ENCODE assay signal across 11 cellular contexts in genomic region chr11:14015711-14016110, GRCh38. TPM values are rescaled to one million over a fixed set of nuclear protein-coding genes. Genes with fewer than 3 reads are reported as not detected.
DNase-seq lines count a peak whose midpoint lies in the region; ATAC-seq, FAIRE-seq and TF ChIP-seq lines count a peak whose summit lies in the region.
"Had no signal": no experiment of that assay in that cellular context is flagged by ENCODE, and none has a peak within 500 bp of the region (broad histone marks: within the 10 kb centered on the region; RNA-seq: fewer than 3 reads in every experiment).

No MANE protein-coding gene starts in this region.

- no peak overlapping the region for H2BK15ac ChIP-seq in mesenchymal stem cell (ENCODE audit: low read depth, poor library complexity, severe bottlenecking)

- peak; percentile 88 for FAIRE-seq in endothelial cell of umbilical vein (lab: Jason Lieb, UNC)
- FAIRE-seq: colon had no signal

- H3K9ac ChIP-seq in NT2/D1 (ENCODE audit: insufficient read length, low read depth): no peak overlapping the region
- no peak overlapping the region for H3K9ac ChIP-seq in endothelial cell of umbilical vein (replicated peaks; ENCODE audit: extremely low read depth, insufficient read depth, low read length)
- H3K9ac ChIP-seq in mesenchymal stem cell (ENCODE audit: low read length): no peak overlapping the region

- H4K8ac ChIP-seq in mesenchymal stem cell (ENCODE audit: low read length): no peak overlapping the region

- ATAC-seq in GM21360 (IDR thresholded peaks at IDR 0.05; ENCODE audit: unreplicated experiment): no peak
- no peak for ATAC-seq in GM21390 (IDR thresholded peaks at IDR 0.05; ENCODE audit: unreplicated experiment)
- ATAC-seq: left lobe of liver had no signal

- H3K4me1 ChIP-seq in NT2/D1 (ENCODE audit: insufficient read depth, insufficient read length) (peaks cover 2% of the 10 kb centered on the region), endothelial cell of umbilical vein (ENCODE audit: control insufficient read depth, extremely low read depth, insufficient read depth, low read length) (peaks cover 3% of the 10 kb centered on the region), mesenchymal stem cell (ENCODE audit: control insufficient read depth, insufficient read depth, low read depth, low read length) (peaks cover 2% of the 10 kb centered on the region)

- no peaks in the 10 kb centered on the region for H3K27me3 ChIP-seq in NT2/D1 (ENCODE audit: insufficient read depth, insufficient read length)
- no peaks in the 10 kb centered on the region for H3K27me3 ChIP-seq in endothelial cell of umbilical vein (ENCODE audit: control insufficient read depth in 2 of 2, insufficient read depth in 2 of 2, low read length in 2 of 2)
- no peaks in the 10 kb centered on the region for H3K27me3 ChIP-seq in mesenchymal stem cell (ENCODE audit: control insufficient read depth in 1 of 2, insufficient read depth in 1 of 2, low read length in 2 of 2)

- H3K4me2 ChIP-seq in endothelial cell of umbilical vein (ENCODE audit: insufficient read depth, low read length): no peak overlapping the region
- no peak overlapping the region for H3K4me2 ChIP-seq in mesenchymal stem cell (ENCODE audit: low read length, poor library complexity, severe bottlenecking)

- H3K36me3 ChIP-seq in NT2/D1 (ENCODE audit: insufficient read depth, insufficient read length, low read length): no peaks in the 10 kb centered on the region
- H3K36me3 ChIP-seq in endothelial cell of umbilical vein (ENCODE audit: control insufficient read depth in 2 of 2, extremely low read depth in 1 of 2, insufficient read depth in 2 of 2, low read length in 2 of 2): no peaks in the 10 kb centered on the region
- H3K36me3 ChIP-seq in mesenchymal stem cell (ENCODE audit: control insufficient read depth in 1 of 2, insufficient read depth in 2 of 2, low read depth in 1 of 2, low read length in 2 of 2): no peaks in the 10 kb centered on the region

- H3K27ac ChIP-seq in endothelial cell of umbilical vein (ENCODE audit: insufficient read depth, low read depth, low read length): no peak overlapping the region
- H3K27ac ChIP-seq in mesenchymal stem cell (ENCODE audit: low read length, poor library complexity, severe bottlenecking): no peak overlapping the region

- POLR2A ChIA-PET in endothelial cell of umbilical vein (lab: Charles Lee): no interaction called here

- H3K4me3 ChIP-seq in NT2/D1 (ENCODE audit: insufficient read length, low read depth) (no peak overlapping the region), endothelial cell of umbilical vein (replicated peaks in 1 of 3; ENCODE audit: insufficient read depth in 1 of 3, low read depth in 1 of 3, low read length in 3 of 3) (no peak overlapping the region), mesenchymal stem cell (ENCODE audit: insufficient read depth in 1 of 2, low read depth in 1 of 2, low read length in 2 of 2) (no peak overlapping the region)

- H4K20me1 ChIP-seq in endothelial cell of umbilical vein (replicated peaks; ENCODE audit: control insufficient read depth, extremely low read depth, insufficient read depth, low read length): no peaks in the 10 kb centered on the region

- no peaks in the 10 kb centered on the region for H3K9me1 ChIP-seq in endothelial cell of umbilical vein (replicated peaks; ENCODE audit: control insufficient read depth, extremely low read depth, insufficient read depth, low read length)

- no peak overlapping the region for H2AK5ac ChIP-seq in mesenchymal stem cell (ENCODE audit: low read length, severe bottlenecking)

- no peak for TF ChIP-seq POLR2A in endothelial cell of umbilical vein (IDR thresholded peaks at IDR 0.05; ENCODE audit: low read depth, low read length)

- H2AFZ ChIP-seq in endothelial cell of umbilical vein (ENCODE audit: low read depth, low read length) (no peak overlapping the region), mesenchymal stem cell (ENCODE audit: low read depth, low read length) (no peak overlapping the region)

- no peak overlapping the region for H2BK120ac ChIP-seq in mesenchymal stem cell (ENCODE audit: low read depth, low read length)

- no peak overlapping the region for H4K91ac ChIP-seq in mesenchymal stem cell (ENCODE audit: low read length)

- CTCF ChIA-PET in endothelial cell of umbilical vein (lab: Charles Lee): no interaction called here

- H3K9me3 ChIP-seq in NT2/D1 (ENCODE audit: insufficient read depth, low read length) (no peaks in the 10 kb centered on the region), endothelial cell of umbilical vein (replicated peaks; ENCODE audit: control insufficient read depth, insufficient read depth, low read length) (no peaks in the 10 kb centered on the region), mesenchymal stem cell (ENCODE audit: control insufficient read depth, low read length) (no peaks in the 10 kb centered on the region)

- intact Hi-C loops in endothelial cell of umbilical vein (cut with micrococcal nuclease): no loop called here

- dilution Hi-C loops in endothelial cell of umbilical vein (cut with MboI; ENCODE audit: extremely low pct_ligation_motif_present, low sequenced_read_pairs): no loop called here

- no TSS peak for BruUV-seq in endothelial cell of umbilical vein (replicated peaks; lab: Mats Ljungman, UMichigan)

- H3K18ac ChIP-seq in mesenchymal stem cell (ENCODE audit: low read depth in 1 of 2, low read length in 2 of 2): no peak overlapping the region

- WGBS in mesenchymal stem cell: 10% methylated on average over 4 of the region's 4 CpGs

- no peaks in the 10 kb centered on the region for H3K79me2 ChIP-seq in endothelial cell of umbilical vein (ENCODE audit: control insufficient read depth, insufficient read depth, low read length)

- H3K4ac ChIP-seq in mesenchymal stem cell (ENCODE audit: low read depth in 1 of 2, low read length in 2 of 2): no peak overlapping the region

- H2BK12ac ChIP-seq in mesenchymal stem cell (ENCODE audit: low read length in 2 of 2): no peak overlapping the region

- H3K79me1 ChIP-seq in mesenchymal stem cell (replicated peaks; ENCODE audit: low read length, poor library complexity, severe bottlenecking): no peaks in the 10 kb centered on the region

- H3K23ac ChIP-seq in mesenchymal stem cell (ENCODE audit: low read length in 2 of 2): no peak overlapping the region

- DNase-seq in EL (peak; percentile 32), NT2/D1 (ENCODE audit: low read depth, low spot score) (peak; percentile 22), endothelial cell of umbilical vein (ENCODE audit: low read depth, low spot score) (peak; percentile 78), mesenchymal stem cell (peak; percentile 47), C1 segment of cervical spinal cord (lab: John Stamatoyannopoulos, UW) (no peak)
- no peak for DNase-seq in activated CD4-positive, CD25-positive, alpha-beta regulatory T cell (lab: John Stamatoyannopoulos, UW)
- DNase-seq: activated CD8-positive, alpha-beta memory T cell treated with anti-CD3 and anti-CD28 coated beads, Interleukin-2, amount 50 U/mL, for 4 hours had no signal

- no peak for TF ChIP-seq CTCF in endothelial cell of umbilical vein (IDR thresholded peaks at IDR 0.05; ENCODE audit: extremely low read depth in 1 of 2, insufficient read depth in 1 of 2, low read depth in 1 of 2, low read length in 2 of 2)

- no peak overlapping the region for H3K14ac ChIP-seq in mesenchymal stem cell (ENCODE audit: low read length in 2 of 2)

- H2BK5ac ChIP-seq in mesenchymal stem cell (ENCODE audit: low read depth, low read length, poor library complexity, severe bottlenecking): no peak overlapping the region

TF ChIP-seq in endothelial cell of umbilical vein, 7 proteins besides CTCF, POLR2A, EP300 and RAD21:
- no peak for TF ChIP-seq MAX (IDR thresholded peaks at IDR 0.05; ENCODE audit: insufficient read depth, insufficient read length)
- TF ChIP-seq GATA2 (IDR thresholded peaks at IDR 0.05; ENCODE audit: insufficient read depth, insufficient read length, low read depth, low read length): peak; percentile 68
- TF ChIP-seq JUN (IDR thresholded peaks at IDR 0.05; ENCODE audit: borderline replicate concordance, insufficient read depth, insufficient read length, low read depth): peak; percentile 64
- peak; percentile 67 for TF ChIP-seq FOS (IDR thresholded peaks at IDR 0.05; ENCODE audit: borderline replicate concordance, insufficient read depth, low read length)

RNA-seq across cellular contexts. Expression of gene SPON1, which starts 53.2 kb away (rescaled TPM):
- 0.31 TPM in 1 of 2 replicates, not detected in the other for total RNA-seq in endothelial cell of umbilical vein
- polyA plus RNA-seq in endothelial cell of umbilical vein: not detected in 2 replicates
- not detected in 2 replicates for polyA plus RNA-seq in endothelial cell of umbilical vein (2011; cell fraction: cytosol; rRNA removed)
- not detected in 2 replicates for polyA plus RNA-seq in endothelial cell of umbilical vein (2011; cell fraction: nucleus; rRNA removed)
- 1.0 and 1.7 TPM in 2 replicates for polyA plus RNA-seq in endothelial cell of umbilical vein (2012)
- polyA minus RNA-seq in endothelial cell of umbilical vein: not detected in 2 replicates
- polyA minus RNA-seq in endothelial cell of umbilical vein (2011; cell fraction: cytosol; rRNA and poly(A)+ RNA removed): not detected
- not detected in 2 replicates for polyA minus RNA-seq in endothelial cell of umbilical vein (2011; cell fraction: nucleus; rRNA and poly(A)+ RNA removed)
- 0.01 TPM for polyA plus RNA-seq in mesenchymal stem cell (2013, experiment 1 of 2)
- polyA plus RNA-seq in mesenchymal stem cell (2013, experiment 2 of 2): not detected

Comparison
In these comparisons a context has a peak if more than half of its experiments do, and no peak if none do; other contexts are left out.
1. DNase-seq: peak in EL (single experiment), NT2/D1 (single experiment), endothelial cell of umbilical vein (single experiment) and mesenchymal stem cell (single experiment); none in C1 segment of cervical spinal cord (0 of 14) and activated CD4-positive, CD25-positive, alpha-beta regulatory T cell (0 of 4).